ENCODE assay signal across 1 cellular context in the genomic region with DNA sequence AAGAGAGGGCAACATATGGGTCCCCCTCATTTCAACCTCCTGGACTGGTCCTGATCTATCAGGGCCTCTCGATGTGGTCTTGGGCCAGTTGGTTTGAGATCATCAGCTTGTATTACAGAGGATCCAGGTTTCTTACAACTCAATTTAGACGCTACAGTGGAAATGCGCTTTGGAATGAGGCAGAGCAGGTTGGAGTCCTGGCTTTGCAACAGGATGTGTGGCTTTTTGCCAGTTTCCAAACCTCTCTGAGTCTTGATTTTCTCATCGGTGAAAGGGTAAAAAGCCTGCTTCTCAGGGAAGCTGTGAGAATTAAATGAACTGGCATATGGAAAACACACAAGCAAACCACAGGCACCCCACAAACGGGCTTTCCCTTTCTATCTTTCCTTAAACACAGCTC.
TF ChIP-seq lines count a peak whose summit lies in the region.

No MANE protein-coding gene starts in this region.

TF ChIP-seq in GM23338, 12 proteins besides CTCF, POLR2A, EP300 and RAD21 (continued from another document):
- TF ChIP-seq, protein P1, sequence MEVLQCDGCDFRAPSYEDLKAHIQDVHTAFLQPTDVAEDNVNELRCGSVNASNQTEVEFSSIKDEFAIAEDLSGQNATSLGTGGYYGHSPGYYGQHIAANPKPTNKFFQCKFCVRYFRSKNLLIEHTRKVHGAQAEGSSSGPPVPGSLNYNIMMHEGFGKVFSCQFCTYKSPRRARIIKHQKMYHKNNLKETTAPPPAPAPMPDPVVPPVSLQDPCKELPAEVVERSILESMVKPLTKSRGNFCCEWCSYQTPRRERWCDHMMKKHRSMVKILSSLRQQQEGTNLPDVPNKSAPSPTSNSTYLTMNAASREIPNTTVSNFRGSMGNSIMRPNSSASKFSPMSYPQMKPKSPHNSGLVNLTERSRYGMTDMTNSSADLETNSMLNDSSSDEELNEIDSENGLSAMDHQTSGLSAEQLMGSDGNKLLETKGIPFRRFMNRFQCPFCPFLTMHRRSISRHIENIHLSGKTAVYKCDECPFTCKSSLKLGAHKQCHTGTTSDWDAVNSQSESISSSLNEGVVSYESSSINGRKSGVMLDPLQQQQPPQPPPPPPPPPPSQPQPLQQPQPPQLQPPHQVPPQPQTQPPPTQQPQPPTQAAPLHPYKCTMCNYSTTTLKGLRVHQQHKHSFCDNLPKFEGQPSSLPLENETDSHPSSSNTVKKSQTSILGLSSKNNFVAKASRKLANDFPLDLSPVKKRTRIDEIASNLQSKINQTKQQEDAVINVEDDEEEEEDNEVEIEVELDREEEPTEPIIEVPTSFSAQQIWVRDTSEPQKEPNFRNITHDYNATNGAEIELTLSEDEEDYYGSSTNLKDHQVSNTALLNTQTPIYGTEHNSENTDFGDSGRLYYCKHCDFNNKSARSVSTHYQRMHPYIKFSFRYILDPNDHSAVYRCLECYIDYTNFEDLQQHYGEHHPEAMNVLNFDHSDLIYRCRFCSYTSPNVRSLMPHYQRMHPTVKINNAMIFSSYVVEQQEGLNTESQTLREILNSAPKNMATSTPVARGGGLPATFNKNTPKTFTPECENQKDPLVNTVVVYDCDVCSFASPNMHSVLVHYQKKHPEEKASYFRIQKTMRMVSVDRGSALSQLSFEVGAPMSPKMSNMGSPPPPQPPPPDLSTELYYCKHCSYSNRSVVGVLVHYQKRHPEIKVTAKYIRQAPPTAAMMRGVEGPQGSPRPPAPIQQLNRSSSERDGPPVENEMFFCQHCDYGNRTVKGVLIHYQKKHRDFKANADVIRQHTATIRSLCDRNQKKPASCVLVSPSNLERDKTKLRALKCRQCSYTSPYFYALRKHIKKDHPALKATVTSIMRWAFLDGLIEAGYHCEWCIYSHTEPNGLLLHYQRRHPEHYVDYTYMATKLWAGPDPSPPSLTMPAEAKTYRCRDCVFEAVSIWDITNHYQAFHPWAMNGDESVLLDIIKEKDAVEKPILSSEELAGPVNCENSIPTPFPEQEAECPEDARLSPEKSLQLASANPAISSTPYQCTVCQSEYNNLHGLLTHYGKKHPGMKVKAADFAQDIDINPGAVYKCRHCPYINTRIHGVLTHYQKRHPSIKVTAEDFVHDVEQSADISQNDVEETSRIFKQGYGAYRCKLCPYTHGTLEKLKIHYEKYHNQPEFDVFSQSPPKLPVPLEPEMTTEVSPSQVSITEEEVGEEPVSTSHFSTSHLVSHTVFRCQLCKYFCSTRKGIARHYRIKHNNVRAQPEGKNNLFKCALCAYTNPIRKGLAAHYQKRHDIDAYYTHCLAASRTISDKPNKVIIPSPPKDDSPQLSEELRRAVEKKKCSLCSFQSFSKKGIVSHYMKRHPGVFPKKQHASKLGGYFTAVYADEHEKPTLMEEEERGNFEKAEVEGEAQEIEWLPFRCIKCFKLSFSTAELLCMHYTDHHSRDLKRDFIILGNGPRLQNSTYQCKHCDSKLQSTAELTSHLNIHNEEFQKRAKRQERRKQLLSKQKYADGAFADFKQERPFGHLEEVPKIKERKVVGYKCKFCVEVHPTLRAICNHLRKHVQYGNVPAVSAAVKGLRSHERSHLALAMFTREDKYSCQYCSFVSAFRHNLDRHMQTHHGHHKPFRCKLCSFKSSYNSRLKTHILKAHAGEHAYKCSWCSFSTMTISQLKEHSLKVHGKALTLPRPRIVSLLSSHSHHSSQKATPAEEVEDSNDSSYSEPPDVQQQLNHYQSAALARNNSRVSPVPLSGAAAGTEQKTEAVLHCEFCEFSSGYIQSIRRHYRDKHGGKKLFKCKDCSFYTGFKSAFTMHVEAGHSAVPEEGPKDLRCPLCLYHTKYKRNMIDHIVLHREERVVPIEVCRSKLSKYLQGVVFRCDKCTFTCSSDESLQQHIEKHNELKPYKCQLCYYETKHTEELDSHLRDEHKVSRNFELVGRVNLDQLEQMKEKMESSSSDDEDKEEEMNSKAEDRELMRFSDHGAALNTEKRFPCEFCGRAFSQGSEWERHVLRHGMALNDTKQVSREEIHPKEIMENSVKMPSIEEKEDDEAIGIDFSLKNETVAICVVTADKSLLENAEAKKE (CRISPR knock-in tag; IDR thresholded peaks at IDR 0.05): no peak
